Comparison of ENCODE assay signal across 8 cellular contexts in the genomic region with DNA sequence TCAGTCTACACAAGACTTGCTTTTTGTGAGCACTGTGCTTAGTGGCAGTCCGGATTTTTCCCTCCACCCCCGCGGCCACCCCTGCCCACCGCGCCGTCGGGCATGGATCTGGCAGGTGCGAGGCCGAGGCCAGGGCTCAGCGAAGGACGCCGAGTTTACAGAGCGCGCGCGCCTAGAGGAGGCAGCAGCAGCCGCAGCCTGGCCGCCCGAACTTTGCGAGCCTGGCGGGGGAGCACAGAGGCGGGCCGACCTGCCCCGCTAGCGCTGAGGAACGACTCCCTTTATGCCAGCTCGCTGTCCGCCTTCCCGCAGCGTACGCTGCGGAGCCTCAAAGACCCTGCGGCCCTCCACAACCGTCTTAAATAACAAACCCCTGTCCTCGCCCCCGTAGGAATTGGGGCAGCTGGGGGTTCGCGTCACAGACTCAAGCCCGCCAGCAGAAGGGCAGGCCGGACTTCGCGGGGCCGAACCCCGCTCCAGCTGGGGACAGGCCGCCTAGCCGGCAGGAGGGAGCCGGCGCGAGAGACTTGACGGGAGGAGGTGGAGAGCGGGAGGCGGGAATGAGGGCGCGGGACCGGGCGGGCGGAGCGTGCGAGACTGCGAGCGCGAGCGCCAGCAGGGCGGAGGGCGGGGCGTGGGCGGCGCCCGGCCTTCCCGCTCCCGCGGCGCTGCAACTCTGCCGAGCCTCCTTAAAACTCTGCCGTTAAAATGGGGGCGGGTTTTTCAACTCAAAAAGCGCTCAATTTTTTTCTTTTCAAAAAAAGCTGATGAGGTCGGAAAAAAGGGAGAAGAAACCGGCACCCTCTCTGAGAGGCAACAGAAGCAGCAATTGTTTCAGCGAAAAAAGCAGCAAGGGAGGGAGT. TPM values are rescaled to one million over a fixed set of nuclear protein-coding genes. Genes with fewer than 3 reads are reported as not detected.
DNase-seq lines count a peak whose midpoint lies in the region; ATAC-seq and TF ChIP-seq lines count a peak whose summit lies in the region.

No MANE protein-coding gene starts in this region.

- H3K27me3 Mint-ChIP-seq in glutamatergic neuron (ENCODE audit: unreplicated experiment) (peaks cover 10% of the 10 kb centered on the region), osteocyte (ENCODE audit: unreplicated experiment) (no peaks in the 10 kb centered on the region)

- CTCF ChIA-PET in HEK293T (lab: Yijun Ruan, JAX): interaction anchor here (0.7 kb wide), 1 partner anchor 273 kb away, joined by 3 read pairs; no protein-coding TSS in a partner anchor

- peak overlapping the region; percentile 95 for H3K27ac ChIP-seq in SK-N-MC
- peak overlapping the region; percentile 95 to 98 (median 96) for H3K27ac ChIP-seq in thyroid gland

- H3K9me3 Mint-ChIP-seq in activated naive CD4-positive, alpha-beta T cell treated with anti-CD3 and anti-CD28 coated beads, Interleukin-2, amount 50 U/mL, for 72 hours: no peaks in the 10 kb centered on the region
- H3K9me3 Mint-ChIP-seq in glutamatergic neuron (ENCODE audit: unreplicated experiment) (peaks cover 4% of the 10 kb centered on the region), osteocyte (ENCODE audit: unreplicated experiment) (no peaks in the 10 kb centered on the region)

- H3K36me3 Mint-ChIP-seq in activated naive CD4-positive, alpha-beta T cell treated with anti-CD3 and anti-CD28 coated beads, Interleukin-2, amount 50 U/mL, for 72 hours: peaks cover 6 to 17% of the 10 kb centered on the region in 2 donors
- H3K36me3 Mint-ChIP-seq in glutamatergic neuron (ENCODE audit: unreplicated experiment): no peaks in the 10 kb centered on the region
- H3K36me3 Mint-ChIP-seq in osteocyte (ENCODE audit: unreplicated experiment): no peaks in the 10 kb centered on the region

- peak; percentile 77 to 81 for ATAC-seq in activated naive CD4-positive, alpha-beta T cell treated with anti-CD3 and anti-CD28 coated beads, Interleukin-2, amount 50 U/mL, for 72 hours

- peaks cover 12% of the 10 kb centered on the region for H3K4me1 Mint-ChIP-seq in glutamatergic neuron (ENCODE audit: low read depth, unreplicated experiment)
- H3K4me1 Mint-ChIP-seq in osteocyte (ENCODE audit: unreplicated experiment): peaks cover 23% of the 10 kb centered on the region

- peak overlapping the region; percentile 82 for H3K4me3 ChIP-seq in SK-N-MC
- peak overlapping the region; percentile 42 to 85 (median 84) for H3K4me3 ChIP-seq in thyroid gland (replicated peaks in 1 of 3)

- H3K27ac Mint-ChIP-seq in activated naive CD4-positive, alpha-beta T cell treated with anti-CD3 and anti-CD28 coated beads, Interleukin-2, amount 50 U/mL, for 72 hours: peak overlapping the region; percentile 82 to 90
- H3K27ac Mint-ChIP-seq in glutamatergic neuron (ENCODE audit: unreplicated experiment): peak overlapping the region; percentile 44
- peak overlapping the region; percentile 96 for H3K27ac Mint-ChIP-seq in osteocyte (ENCODE audit: unreplicated experiment)

- H3K9me3 ChIP-seq in SK-N-MC (ENCODE audit: low read depth, low read length): no peaks in the 10 kb centered on the region
- no peaks in the 10 kb centered on the region for H3K9me3 ChIP-seq in thyroid gland

- POLR2A ChIA-PET in HEK293T (lab: Yijun Ruan, JAX): interaction anchor here (1.3 to 7.1 kb wide), 6 partner anchors 8 to 263 kb away, joined by 4 to 97 read pairs (median 18); a partner anchor contains a TSS

- intact Hi-C loops in thyroid gland (cut with DNase I): no loop called here

- peak; percentile 49 to 88 for TF ChIP-seq POLR2A in thyroid gland (IDR thresholded peaks at IDR 0.05)

- H3K36me3 ChIP-seq in SK-N-MC (ENCODE audit: insufficient read depth, low read length) (peaks cover 7% of the 10 kb centered on the region; the same call in 1 of the 2 replicates), thyroid gland (no peaks in the 10 kb centered on the region)

- H3K4me1 ChIP-seq in thyroid gland: peaks cover 8 to 9% of the 10 kb centered on the region in 2 donors

- WGBS in thyroid gland, 2 donors: 0% methylated on average over 44 to 57 of the region's 80 CpGs

- TF ChIP-seq CTCF in glutamatergic neuron (IDR thresholded peaks at IDR 0.05; ENCODE audit: partially characterized antibody, unreplicated experiment) (no peak), osteocyte (IDR thresholded peaks at IDR 0.05) (peak; percentile 56), thyroid gland (IDR thresholded peaks at IDR 0.05) (peak in 5 of 6 experiments; percentile 31 to 47 (median 36))

- H3K9ac ChIP-seq in SK-N-MC (ENCODE audit: insufficient read length): peak overlapping the region; percentile 94

- DNase-seq in GF-D8 (lab: John Stamatoyannopoulos, UW) (peak; percentile 79), HEK293T (ENCODE audit: extremely low spot score) (peak; percentile 83), NAMALWA (ENCODE audit: low spot score) (peak; percentile 90), SK-N-MC (ENCODE audit: low read depth, low spot score) (no peak), glutamatergic neuron (peak; percentile 82), osteocyte (ENCODE audit: extremely low spot score, unreplicated experiment) (peak; percentile 96), thyroid gland (peak; percentile 92 to 93)
- peak; percentile 74 to 84 for DNase-seq in activated naive CD4-positive, alpha-beta T cell treated with anti-CD3 and anti-CD28 coated beads, Interleukin-2, amount 50 U/mL, for 72 hours (ENCODE audit: low spot score in 2 of 2)

- no peaks in the 10 kb centered on the region for H3K27me3 ChIP-seq in thyroid gland

- H3K4me3 Mint-ChIP-seq in glutamatergic neuron (ENCODE audit: unreplicated experiment): peak overlapping the region; percentile 96
- peak overlapping the region; percentile 98 for H3K4me3 Mint-ChIP-seq in osteocyte (ENCODE audit: unreplicated experiment)

TF ChIP-seq in HEK293T, 16 proteins besides CTCF, POLR2A, EP300 and RAD21:
- TF ChIP-seq FOXM1 (IDR thresholded peaks at IDR 0.05; ENCODE audit: borderline replicate concordance) (peak; percentile 62), FOXA1 (IDR thresholded peaks at IDR 0.05) (no peak), HDGF (IDR thresholded peaks at IDR 0.05; ENCODE audit: borderline replicate concordance) (no peak), L3MBTL2 (conservative IDR thresholded peaks at IDR 0.05) (peak; percentile 96), ARNT (IDR thresholded peaks at IDR 0.05) (peak; percentile 56; the same call in 1 of the 2 replicates)

RNA-seq across cellular contexts. Expression of a gene that starts 1.8 kb away (rescaled TPM):
- total RNA-seq in activated naive CD4-positive, alpha-beta T cell treated with anti-CD3 and anti-CD28 coated beads, Interleukin-2, amount 50 U/mL, for 72 hours: 1 to 10 TPM; 5.6 to 10.0 TPM
- total RNA-seq in glutamatergic neuron (ENCODE audit: unreplicated experiment) (1.3 TPM), osteocyte (9.2 and 9.6 TPM in 2 replicates), thyroid gland (10 to 100 TPM; 10.3 to 21.6 (median 11.6) TPM)

RNA-seq across cellular contexts. Expression of a gene that starts 8.2 kb away (rescaled TPM):
- 100 to 1,000 TPM in 1 of 2 donors, 10 to 100 TPM in 1; 58.1 to 101 TPM for total RNA-seq in activated naive CD4-positive, alpha-beta T cell treated with anti-CD3 and anti-CD28 coated beads, Interleukin-2, amount 50 U/mL, for 72 hours
- total RNA-seq in glutamatergic neuron (ENCODE audit: unreplicated experiment) (57.3 TPM), osteocyte (50.9 and 52.0 TPM in 2 replicates), thyroid gland (10 to 100 TPM; 47.1 to 87.0 (median 79.4) TPM)

Comparison
In these comparisons a context has a peak if more than half of its experiments do, and no peak if none do; other contexts are left out.
1. H3K27ac Mint-ChIP-seq: peak in every context shown above with its lines; median percentile 96 in osteocyte; 86 in activated naive CD4-positive, alpha-beta T cell treated with anti-CD3 and anti-CD28 coated beads, Interleukin-2, amount 50 U/mL, for 72 hours; 44 in glutamatergic neuron.